Comparison of ENCODE assay signal across 27 cellular contexts in the genomic region with DNA sequence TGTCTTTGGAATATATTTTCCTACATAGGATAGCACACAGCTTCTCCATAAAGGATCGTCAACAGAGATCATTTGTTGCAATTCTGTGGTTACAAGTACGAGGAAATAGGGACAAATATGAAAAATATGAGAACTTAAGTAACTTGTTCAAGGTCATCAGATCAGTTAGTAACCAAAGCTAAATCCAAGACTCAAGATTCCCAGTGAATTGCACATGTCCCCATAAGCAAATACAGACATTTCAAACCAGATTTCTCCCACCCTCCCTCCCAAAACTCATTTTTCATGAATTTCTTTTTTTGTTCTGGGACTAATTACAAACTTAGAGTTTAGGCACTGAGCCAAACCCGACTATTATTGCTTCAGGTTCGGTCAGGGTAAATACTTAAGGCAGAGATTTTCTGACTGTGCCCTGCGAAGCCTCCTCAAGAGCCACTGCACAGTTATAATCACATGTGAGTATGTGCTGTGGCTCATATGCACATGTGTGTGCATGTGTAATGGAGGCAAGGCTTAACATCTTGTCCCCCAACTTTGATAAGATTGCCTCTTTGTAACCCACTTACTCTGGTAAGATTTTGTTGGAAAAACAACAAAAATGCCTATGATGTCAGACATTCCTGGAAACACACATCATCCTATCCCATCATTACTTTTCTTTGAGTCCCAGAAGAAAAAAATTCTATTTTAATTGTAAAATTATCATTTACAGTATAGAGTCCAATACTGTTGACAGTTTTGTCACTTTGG.
DNase-seq lines count a peak whose midpoint lies in the region; FAIRE-seq and TF ChIP-seq lines count a peak whose summit lies in the region.
"Had no signal": no experiment of that assay in that cellular context is flagged by ENCODE, and none has a peak within 500 bp of the region (broad histone marks: within the 10 kb centered on the region; RNA-seq: fewer than 3 reads in every experiment).

No MANE protein-coding gene starts in this region.

- peak overlapping the region; percentile 47 for H3K27ac ChIP-seq in astrocyte (ENCODE audit: low read depth, low read length)
- H3K27ac ChIP-seq: BLaER1, gastroesophageal sphincter, HL-60, lower lobe of right lung, neural progenitor cell had no signal

- no peak overlapping the region for H3K9ac ChIP-seq in astrocyte (ENCODE audit: low read length)
- H3K9ac ChIP-seq: BLaER1, neural progenitor cell had no signal

- peaks cover 14% of the 10 kb centered on the region for H3K27me3 Mint-ChIP-seq in astrocyte (ENCODE audit: low read depth, unreplicated experiment)

- no peaks in the 10 kb centered on the region for H3K27me3 ChIP-seq in astrocyte (ENCODE audit: insufficient read depth, low read length)
- H3K27me3 ChIP-seq: BLaER1, gastroesophageal sphincter, neural progenitor cell had no signal

- H3K4me1 Mint-ChIP-seq in astrocyte (ENCODE audit: low read depth, unreplicated experiment): peaks cover 16% of the 10 kb centered on the region
- H3K4me1 Mint-ChIP-seq: neural progenitor cell had no signal

- H4K20me1 ChIP-seq in astrocyte (ENCODE audit: insufficient read depth, low read length): no peaks in the 10 kb centered on the region
- H4K20me1 ChIP-seq: BLaER1 had no signal

- peak overlapping the region; percentile 78 for H3K4me2 ChIP-seq in astrocyte (ENCODE audit: low read length)
- H3K4me2 ChIP-seq: BLaER1, neural progenitor cell had no signal

- H3K36me3 ChIP-seq in astrocyte (ENCODE audit: insufficient read depth, low read length): no peaks in the 10 kb centered on the region
- H3K36me3 ChIP-seq: BLaER1, gastroesophageal sphincter, lower lobe of right lung, neural progenitor cell had no signal

- H3K9me3 Mint-ChIP-seq in astrocyte (ENCODE audit: unreplicated experiment): peaks cover 2% of the 10 kb centered on the region
- H3K9me3 Mint-ChIP-seq: neural progenitor cell, type B pancreatic cell had no signal

- H3K4me3 ChIP-seq in astrocyte (ENCODE audit: insufficient read depth, low read depth, low read length) (no peak overlapping the region), fibroblast of pulmonary artery (replicated peaks; ENCODE audit: low read depth, low read length) (no peak overlapping the region)
- H3K4me3 ChIP-seq: BLaER1, gastroesophageal sphincter, lower lobe of right lung, neural progenitor cell had no signal

- DNase-seq in GM03348 (ENCODE audit: low spot score): peak; percentile 35
- DNase-seq in astrocyte (ENCODE audit: low read depth): peak; percentile 74
- DNase-seq in fibroblast of pulmonary artery (ENCODE audit: low read depth): peak; percentile 35
- peak; percentile 19 for DNase-seq in renal cortical epithelial cell (ENCODE audit: low read depth)
- DNase-seq in activated gamma-delta T cell (lab: John Stamatoyannopoulos, UW): no peak
- DNase-seq in ureter (ENCODE audit: low spot score): no peak
- no peak for DNase-seq in D721Med (ENCODE audit: insufficient read length, low spot score)
- no peak for DNase-seq in RKO (ENCODE audit: low spot score)
- DNase-seq: activated CD4-positive, alpha-beta T cell treated with anti-CD3 and anti-CD28 coated beads for 4 hours; activated naive CD4-positive, alpha-beta T cell treated with Interleukin-2 at 50 U/mL for 16 hours; activated T-cell treated with anti-CD3 and anti-CD28 coated beads, Interleukin-2, amount 50 U/mL, for 4 hours; Caco-2; DND-41; hypothalamus; lower lobe of right lung; NCI-H1092; NCI-H2029; NCI-H2227 treated with DMSO at 0.1 percent for 48 hours; T-helper 2 cell had no signal

- no peaks in the 10 kb centered on the region for H3K79me2 ChIP-seq in astrocyte (ENCODE audit: insufficient read depth, low read length)

- no peak overlapping the region for H3K4me3 Mint-ChIP-seq in astrocyte (ENCODE audit: unreplicated experiment)
- H3K4me3 Mint-ChIP-seq: activated T-cell treated with anti-CD3 and anti-CD28 coated beads, Interleukin-2, amount 50 U/mL, for 4 hours; neural progenitor cell; type B pancreatic cell had no signal

- FAIRE-seq in astrocyte (lab: Jason Lieb, UNC) (no peak), D721Med (lab: Jason Lieb, UNC) (no peak)
- FAIRE-seq: GM12892, islet of Langerhans, RCC 7860 had no signal

- peaks cover 11% of the 10 kb centered on the region for H3K4me1 ChIP-seq in astrocyte (ENCODE audit: insufficient read depth, low read length)
- H3K4me1 ChIP-seq: BLaER1, Caco-2, gastroesophageal sphincter, neural progenitor cell had no signal

- no peaks in the 10 kb centered on the region for H3K9me3 ChIP-seq in astrocyte (ENCODE audit: insufficient read depth, low read depth, low read length)
- H3K9me3 ChIP-seq: BLaER1, Caco-2, gastroesophageal sphincter, lower lobe of right lung had no signal

- H2AFZ ChIP-seq in astrocyte (ENCODE audit: low read depth, low read length): peak overlapping the region; percentile 67
- H2AFZ ChIP-seq: neural progenitor cell had no signal

- TF ChIP-seq CTCF in astrocyte (IDR thresholded peaks at IDR 0.05; ENCODE audit: insufficient read depth, low read depth, low read length) (no peak), fibroblast of pulmonary artery (IDR thresholded peaks at IDR 0.05; ENCODE audit: low read length, missing control alignments) (no peak), D721Med (IDR thresholded peaks at IDR 0.05; ENCODE audit: insufficient read depth, missing control alignments) (no peak)

- H3K27ac Mint-ChIP-seq in astrocyte (ENCODE audit: unreplicated experiment): no peak overlapping the region
- H3K27ac Mint-ChIP-seq: neural progenitor cell, type B pancreatic cell had no signal

- H3K36me3 Mint-ChIP-seq in astrocyte (ENCODE audit: low read depth, unreplicated experiment): no peaks in the 10 kb centered on the region
- H3K36me3 Mint-ChIP-seq: neural progenitor cell, type B pancreatic cell had no signal

Comparison
In these comparisons a context has a peak if more than half of its experiments do, and no peak if none do; other contexts are left out.
1. DNase-seq: peak in GM03348 (single experiment), astrocyte (single experiment), fibroblast of pulmonary artery (single experiment) and renal cortical epithelial cell (single experiment); none in activated gamma-delta T cell (single experiment), ureter (single experiment), D721Med (single experiment) and RKO (single experiment).